ENCODE assay signal across 9 cellular contexts in the genomic region with DNA sequence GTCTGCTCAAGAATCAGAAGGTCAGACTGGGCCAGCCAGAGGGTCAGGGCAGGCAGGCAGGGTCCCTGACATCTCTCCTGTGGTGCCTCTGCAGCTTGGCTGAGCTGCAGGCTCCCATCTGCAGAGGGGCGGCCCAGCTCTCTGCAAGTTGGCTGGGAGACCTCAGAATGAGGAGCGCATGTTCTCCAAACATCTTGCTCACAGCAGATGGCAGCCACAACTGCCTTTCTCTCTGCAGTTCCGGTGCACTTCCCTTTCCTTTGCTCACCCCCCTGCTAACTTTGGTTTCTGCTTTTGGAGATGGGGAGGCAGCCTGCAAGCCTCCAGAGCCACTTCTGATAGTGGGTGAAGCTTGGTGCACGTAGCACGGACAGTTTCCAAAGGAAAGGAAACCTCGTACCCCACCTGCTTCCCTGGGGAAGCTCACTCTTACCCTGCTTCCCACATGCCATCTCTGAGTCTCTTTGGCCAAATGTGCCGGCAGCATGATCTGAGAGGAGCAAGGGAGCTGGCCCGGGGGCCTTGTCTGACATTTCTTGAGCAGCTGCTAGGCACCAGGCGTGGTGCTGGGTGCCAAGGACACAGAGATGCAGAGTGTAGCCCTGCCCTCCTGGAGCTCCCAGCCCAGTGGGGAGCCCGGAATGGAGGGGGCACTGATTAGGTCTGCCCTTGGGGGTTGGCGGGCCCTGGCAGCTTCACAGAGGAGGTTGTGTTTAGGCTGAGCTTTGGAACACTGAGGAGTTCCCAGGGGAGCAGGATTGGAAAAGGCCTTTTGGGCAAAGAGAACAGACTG. TPM values are rescaled to one million over a fixed set of nuclear protein-coding genes. Genes with fewer than 3 reads are reported as not detected.
DNase-seq lines count a peak whose midpoint lies in the region; ATAC-seq and TF ChIP-seq lines count a peak whose summit lies in the region.
"Had no signal": no experiment of that assay in that cellular context is flagged by ENCODE, and none has a peak within 500 bp of the region (broad histone marks: within the 10 kb centered on the region; RNA-seq: fewer than 3 reads in every experiment).

No MANE protein-coding gene starts in this region.

- H3K4me3 Mint-ChIP-seq in central memory CD8-positive, alpha-beta T cell = no peak overlapping the region

- intact Hi-C loops in sigmoid colon (cut with DNase I) = no loop called here

- peak overlapping the region; percentile 61 for H3K27ac Mint-ChIP-seq in central memory CD8-positive, alpha-beta T cell (ENCODE audit: low read depth)

- no peak overlapping the region for H4K91ac ChIP-seq in trophoblast cell (ENCODE audit: low read depth, low read length)

- H3K14ac ChIP-seq in trophoblast cell (ENCODE audit: low read length) = no peak overlapping the region

- H3K9me3 ChIP-seq in sigmoid colon (no peaks in the 10 kb centered on the region), trophoblast cell (ENCODE audit: insufficient read depth, low read depth, low read length) (peaks cover 3% of the 10 kb centered on the region)

- H4K12ac ChIP-seq in trophoblast cell (ENCODE audit: low read depth, low read length) = no peak overlapping the region

- peaks cover 0 to 86% (median 79%) of the 10 kb centered on the region in 4 donors for H3K4me1 ChIP-seq in sigmoid colon
- peaks cover 24 to 27% of the 10 kb centered on the region in 2 experiments for H3K4me1 ChIP-seq in trophoblast cell (ENCODE audit: control insufficient read depth in 1 of 2, insufficient read depth in 2 of 2, low read length in 2 of 2)

- no peak overlapping the region for H3K4me3 ChIP-seq in sigmoid colon
- H3K4me3 ChIP-seq in trophoblast cell (ENCODE audit: low read depth, low read length) = no peak overlapping the region

- no peak overlapping the region for H3K18ac ChIP-seq in trophoblast cell (ENCODE audit: low read length)

- ATAC-seq in central memory CD8-positive, alpha-beta T cell (replicated peaks; ENCODE audit: extremely low read depth, poor library complexity, severe bottlenecking) = no peak
- no peak for ATAC-seq in HG03045 (IDR thresholded peaks at IDR 0.05; ENCODE audit: unreplicated experiment)

- 53 to 61% methylated on average over 11 of the region's 11 CpGs for WGBS in sigmoid colon, 2 donors
- no CpG with 5 or more reads among the region's 11 CpGs for WGBS in trophoblast cell (ENCODE audit: extremely low coverage, insufficient coverage, insufficient read length)

- no peaks in the 10 kb centered on the region for H3K36me3 ChIP-seq in sigmoid colon
- H3K36me3 ChIP-seq in trophoblast cell (ENCODE audit: control insufficient read depth in 1 of 2, insufficient read depth in 2 of 2, low read length in 2 of 2) = no peaks in the 10 kb centered on the region

- no peaks in the 10 kb centered on the region for H3K27me3 Mint-ChIP-seq in central memory CD8-positive, alpha-beta T cell

- no peaks in the 10 kb centered on the region for H3K79me2 ChIP-seq in trophoblast cell (ENCODE audit: control insufficient read depth, insufficient read depth, low read length, poor library complexity)

- DNase-seq in DMS53 (lab: John Stamatoyannopoulos, UW) (peak; percentile 44), DMS53 treated with DMSO at 0.1 percent for 48 hours (lab: John Stamatoyannopoulos, UW; ENCODE audit: unreplicated experiment) (no peak), NCI-H345 treated with DMSO at 0.1 percent for 48 hours (lab: John Stamatoyannopoulos, UW; ENCODE audit: unreplicated experiment) (peak; percentile 21), sigmoid colon (no peak), trophoblast cell (no peak)
- DNase-seq in central memory CD8-positive, alpha-beta T cell (ENCODE audit: low spot score in 2 of 2) = no peak
- DNase-seq in NK-92 treated with Interleukin-12 subunit alpha and Interleukin-12 subunit beta, amount 100 ng/mL, for 24 hours (lab: John Stamatoyannopoulos, UW) = no peak

- no peak overlapping the region for H2BK120ac ChIP-seq in trophoblast cell (ENCODE audit: insufficient read depth, low read length, poor library complexity)

- no peaks in the 10 kb centered on the region for H3K27me3 ChIP-seq in sigmoid colon
- no peaks in the 10 kb centered on the region for H3K27me3 ChIP-seq in trophoblast cell (ENCODE audit: insufficient read depth, low read length)

- TF ChIP-seq POLR2A in sigmoid colon (IDR thresholded peaks at IDR 0.05) = no peak

- no peak overlapping the region for H4K8ac ChIP-seq in trophoblast cell (ENCODE audit: low read depth, low read length)

- TF ChIP-seq EP300 in sigmoid colon (IDR thresholded peaks at IDR 0.05) = no peak

- TF ChIP-seq CTCF in sigmoid colon (IDR thresholded peaks at IDR 0.05) = no peak

- no peaks in the 10 kb centered on the region for H3K9me3 Mint-ChIP-seq in central memory CD8-positive, alpha-beta T cell

- no peak overlapping the region for H2AFZ ChIP-seq in trophoblast cell (ENCODE audit: insufficient read depth, low read length, poor library complexity)

- H3K23ac ChIP-seq in trophoblast cell (ENCODE audit: low read length) = no peak overlapping the region

- H3K4ac ChIP-seq in trophoblast cell (ENCODE audit: low read depth, low read length) = no peak overlapping the region

- H3K9ac ChIP-seq in trophoblast cell (ENCODE audit: low read length) = no peak overlapping the region

- peak overlapping the region; percentile 77 to 94 (median 86) for H3K27ac ChIP-seq in sigmoid colon
- no peak overlapping the region for H3K27ac ChIP-seq in trophoblast cell (ENCODE audit: low read depth, low read length)
- H3K27ac ChIP-seq: 22Rv1 had no signal

- H2AK5ac ChIP-seq in trophoblast cell (ENCODE audit: low read length) = no peak overlapping the region

- H3K79me1 ChIP-seq in trophoblast cell (ENCODE audit: low read length) = peaks cover 8% of the 10 kb centered on the region

- peaks cover 4% of the 10 kb centered on the region for H3K36me3 Mint-ChIP-seq in central memory CD8-positive, alpha-beta T cell (ENCODE audit: insufficient read depth)

- H2BK12ac ChIP-seq in trophoblast cell (ENCODE audit: low read length) = no peak overlapping the region

- peaks cover 31% of the 10 kb centered on the region for H3K4me1 Mint-ChIP-seq in central memory CD8-positive, alpha-beta T cell

- H2BK5ac ChIP-seq in trophoblast cell (ENCODE audit: low read depth, low read length, poor library complexity) = no peak overlapping the region

- H3K4me2 ChIP-seq in trophoblast cell (ENCODE audit: low read length) = no peak overlapping the region

RNA-seq across cellular contexts. Expression of a gene that starts 18.2 kb away (rescaled TPM):
- total RNA-seq in sigmoid colon = 1 to 10 TPM; 1.8 to 4.2 (median 2.0) TPM
- polyA plus RNA-seq in sigmoid colon = 1 to 10 TPM; 1.8 to 6.2 (median 2.4) TPM
- 1.4 and 1.5 TPM in 2 replicates for polyA plus RNA-seq in trophoblast cell (2013)

RNA-seq across cellular contexts. Expression of a gene that starts 54.1 kb away (rescaled TPM):
- total RNA-seq in sigmoid colon = under 1 TPM; under 0.01 to 0.83 (median 0.60) TPM
- polyA plus RNA-seq in sigmoid colon = 1 to 10 TPM in 2 of 3 donors, under 1 TPM in 1; 0.46 to 6.4 (median 1.8) TPM
- polyA plus RNA-seq in trophoblast cell (2013) = 9.8 and 10.4 TPM in 2 replicates

Comparison
In these comparisons a context has a peak if more than half of its experiments do, and no peak if none do; other contexts are left out.
1. DNase-seq: peak in DMS53 (single experiment) and NCI-H345 treated with DMSO at 0.1 percent for 48 hours (single experiment); none in DMS53 treated with DMSO at 0.1 percent for 48 hours (single experiment), central memory CD8-positive, alpha-beta T cell (0 of 2), sigmoid colon (single experiment), NK-92 treated with Interleukin-12 subunit alpha and Interleukin-12 subunit beta, amount 100 ng/mL, for 24 hours (single experiment) and trophoblast cell (0 of 2).